In genomic region chr12:56152132-56152755, GRCh38 we compare ENCODE assay signal across 1 cellular context.
A peak's percentile ranks its signal among the peaks of the same experiment; 100 is the strongest.
TF ChIP-seq lines count a peak whose summit lies in the region.

MYL6B (plus strand) TSS chr12:56152587; CDS start chr12:56153919, 1,332 bp downstream.

TF ChIP-seq in GM12878, 131 proteins besides CTCF, POLR2A, EP300 and RAD21 (continued from another document and continues in another):
- TF ChIP-seq IRF5 (IDR thresholded peaks at IDR 0.05; ENCODE audit: borderline replicate concordance) (no peak), MXI1 (IDR thresholded peaks at IDR 0.05; ENCODE audit: low read depth, low read length) (no peak; the same call in 1 of the 2 replicates), NR2C1 (IDR thresholded peaks at IDR 0.05) (peak; percentile 90), SMARCA5 (IDR thresholded peaks at IDR 0.05) (peak; percentile 6; the same call in 1 of the 2 replicates), ZBTB4 (CRISPR knock-in tag; IDR thresholded peaks at IDR 0.05) (no peak), SRF (IDR thresholded peaks at IDR 0.05; ENCODE audit: low read depth in 2 of 2, low read length in 2 of 2) (peak in 1 of 2 experiments; percentile 71; a peak in 1 of 4 replicates), NBN (IDR thresholded peaks at IDR 0.05) (0 out of 2 replicates have a peak, but pooled peaks have one; percentile 75), POU2F2 (IDR thresholded peaks at IDR 0.05; ENCODE audit: borderline replicate concordance, low read depth, low read length) (peak; percentile 80; the same call in 2 of the 3 replicates), CHD2 (IDR thresholded peaks at IDR 0.05; ENCODE audit: borderline replicate concordance, low read depth, low read length) (peak; percentile 84), ATF3 (IDR thresholded peaks at IDR 0.05; ENCODE audit: borderline replicate concordance, extremely low read depth, low read depth, low read length) (no peak), RELA (IDR thresholded peaks at IDR 0.05; ENCODE audit: borderline replicate concordance, partially characterized antibody) (peak; percentile 66), NRF1 (conservative IDR thresholded peaks at IDR 0.05; ENCODE audit: low read depth, low read length) (no peak), ELK1 (IDR thresholded peaks at IDR 0.05; ENCODE audit: low read depth, low read length) (peak; percentile 81), PML (IDR thresholded peaks at IDR 0.05; ENCODE audit: low read length) (0 out of 2 replicates have a peak, but pooled peaks have one; percentile 60), CREB1 (IDR thresholded peaks at IDR 0.05; ENCODE audit: low read depth) (peak; percentile 80), SMAD5 (IDR thresholded peaks at IDR 0.05; ENCODE audit: low read depth) (peak; percentile 11; the same call in 1 of the 2 replicates), MEF2B (IDR thresholded peaks at IDR 0.05; ENCODE audit: partially characterized antibody, poor library complexity, severe bottlenecking) (peak; percentile 16), ZSCAN29 (IDR thresholded peaks at IDR 0.05) (no peak), BHLHE40 (IDR thresholded peaks at IDR 0.05; ENCODE audit: borderline replicate concordance in 1 of 2, low read depth in 2 of 2, low read length in 1 of 2) (peak; percentile 91 to 94), NFXL1 (IDR thresholded peaks at IDR 0.05; ENCODE audit: borderline replicate concordance) (no peak), HCFC1 (IDR thresholded peaks at IDR 0.05; ENCODE audit: low read length) (peak; percentile 91), USF1 (IDR thresholded peaks at IDR 0.05; ENCODE audit: borderline replicate concordance, extremely low read length, insufficient read depth, low read depth, low read length) (no peak), ZNF24 (IDR thresholded peaks at IDR 0.05) (no peak), CREM (IDR thresholded peaks at IDR 0.05; ENCODE audit: low read depth) (peak; percentile 79; the same call in 1 of the 2 replicates), KAT2A (conservative IDR thresholded peaks at IDR 0.05; ENCODE audit: control insufficient read depth, low read depth, low read length) (no peak), CBFB (IDR thresholded peaks at IDR 0.05; ENCODE audit: low read depth) (peak; percentile 79; the same call in 1 of the 2 replicates), REST (IDR thresholded peaks at IDR 0.05; ENCODE audit: low read depth, low read length) (no peak), MTA3 (IDR thresholded peaks at IDR 0.05; ENCODE audit: borderline replicate concordance, low read length) (no peak), CUX1 (IDR thresholded peaks at IDR 0.05; ENCODE audit: insufficient replicate concordance, low read depth, low read length) (no peak), GATAD2B (conservative IDR thresholded peaks at IDR 0.05; ENCODE audit: low read depth) (peak; percentile 42; the same call in 1 of the 2 replicates), ATF7 (IDR thresholded peaks at IDR 0.05; ENCODE audit: low read depth) (peak; percentile 27; the same call in 1 of the 2 replicates), ZNF217 (IDR thresholded peaks at IDR 0.05) (no peak), SMC3 (IDR thresholded peaks at IDR 0.05; ENCODE audit: borderline replicate concordance, low read length) (no peak), MTA2 (IDR thresholded peaks at IDR 0.05; ENCODE audit: low read depth) (peak; percentile 51; the same call in 1 of the 2 replicates), SIN3A (IDR thresholded peaks at IDR 0.05; ENCODE audit: low read depth, low read length) (peak; percentile 77), BCLAF1 (IDR thresholded peaks at IDR 0.05) (no peak), BCL11A (IDR thresholded peaks at IDR 0.05; ENCODE audit: low read depth, low read length) (no peak), RAD51 (IDR thresholded peaks at IDR 0.05) (no peak), TCF7 (IDR thresholded peaks at IDR 0.05; ENCODE audit: borderline replicate concordance) (no peak), IKZF2 (IDR thresholded peaks at IDR 0.05) (peak in 1 of 2 experiments; percentile 40; a peak in 1 of 4 replicates), TCF3 (IDR thresholded peaks at IDR 0.05; ENCODE audit: borderline replicate concordance, insufficient read depth, low read depth, low read length) (0 out of 2 replicates have a peak, but pooled peaks have one; percentile 27), SIX5 (IDR thresholded peaks at IDR 0.05; ENCODE audit: low read depth, low read length, severe bottlenecking) (peak; percentile 82), JUNB (IDR thresholded peaks at IDR 0.05) (peak; percentile 22; the same call in 1 of the 2 replicates)
